Comparison of ENCODE assay signal across 1 cellular context in the genomic region with DNA sequence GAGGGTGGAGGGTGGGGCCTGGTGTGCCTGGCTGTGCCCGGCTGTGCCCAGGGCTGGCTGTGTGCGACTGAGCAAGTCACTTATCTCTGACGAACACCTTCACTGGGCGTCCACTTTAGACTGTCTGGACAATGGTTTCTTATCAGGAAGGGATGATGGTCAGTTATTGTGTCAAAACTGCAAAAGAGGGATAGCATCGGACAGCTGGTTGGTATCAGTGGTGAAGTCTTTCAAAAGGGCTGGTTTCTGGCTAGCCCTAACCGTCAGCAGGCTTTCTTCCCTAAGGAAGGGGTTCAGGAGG.
TF ChIP-seq lines count a peak whose summit lies in the region.

No MANE protein-coding gene starts in this region.

TF ChIP-seq in K562, 482 proteins besides CTCF, POLR2A, EP300 and RAD21 (continued from another document and continues in another):
- TF ChIP-seq, protein P1, sequence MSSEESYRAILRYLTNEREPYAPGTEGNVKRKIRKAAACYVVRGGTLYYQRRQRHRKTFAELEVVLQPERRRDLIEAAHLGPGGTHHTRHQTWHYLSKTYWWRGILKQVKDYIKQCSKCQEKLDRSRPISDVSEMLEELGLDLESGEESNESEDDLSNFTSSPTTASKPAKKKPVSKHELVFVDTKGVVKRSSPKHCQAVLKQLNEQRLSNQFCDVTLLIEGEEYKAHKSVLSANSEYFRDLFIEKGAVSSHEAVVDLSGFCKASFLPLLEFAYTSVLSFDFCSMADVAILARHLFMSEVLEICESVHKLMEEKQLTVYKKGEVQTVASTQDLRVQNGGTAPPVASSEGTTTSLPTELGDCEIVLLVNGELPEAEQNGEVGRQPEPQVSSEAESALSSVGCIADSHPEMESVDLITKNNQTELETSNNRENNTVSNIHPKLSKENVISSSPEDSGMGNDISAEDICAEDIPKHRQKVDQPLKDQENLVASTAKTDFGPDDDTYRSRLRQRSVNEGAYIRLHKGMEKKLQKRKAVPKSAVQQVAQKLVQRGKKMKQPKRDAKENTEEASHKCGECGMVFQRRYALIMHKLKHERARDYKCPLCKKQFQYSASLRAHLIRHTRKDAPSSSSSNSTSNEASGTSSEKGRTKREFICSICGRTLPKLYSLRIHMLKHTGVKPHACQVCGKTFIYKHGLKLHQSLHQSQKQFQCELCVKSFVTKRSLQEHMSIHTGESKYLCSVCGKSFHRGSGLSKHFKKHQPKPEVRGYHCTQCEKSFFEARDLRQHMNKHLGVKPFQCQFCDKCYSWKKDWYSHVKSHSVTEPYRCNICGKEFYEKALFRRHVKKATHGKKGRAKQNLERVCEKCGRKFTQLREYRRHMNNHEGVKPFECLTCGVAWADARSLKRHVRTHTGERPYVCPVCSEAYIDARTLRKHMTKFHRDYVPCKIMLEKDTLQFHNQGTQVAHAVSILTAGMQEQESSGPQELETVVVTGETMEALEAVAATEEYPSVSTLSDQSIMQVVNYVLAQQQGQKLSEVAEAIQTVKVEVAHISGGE (CRISPR knock-in tag; IDR thresholded peaks at IDR 0.05), result peak in 1 of 3 experiments; percentile 74; a peak in 2 of 6 replicates
- no peak for TF ChIP-seq BRF1 (IDR thresholded peaks at IDR 0.05; ENCODE audit: borderline replicate concordance, extremely low read depth, insufficient read length)
- TF ChIP-seq, protein P2, sequence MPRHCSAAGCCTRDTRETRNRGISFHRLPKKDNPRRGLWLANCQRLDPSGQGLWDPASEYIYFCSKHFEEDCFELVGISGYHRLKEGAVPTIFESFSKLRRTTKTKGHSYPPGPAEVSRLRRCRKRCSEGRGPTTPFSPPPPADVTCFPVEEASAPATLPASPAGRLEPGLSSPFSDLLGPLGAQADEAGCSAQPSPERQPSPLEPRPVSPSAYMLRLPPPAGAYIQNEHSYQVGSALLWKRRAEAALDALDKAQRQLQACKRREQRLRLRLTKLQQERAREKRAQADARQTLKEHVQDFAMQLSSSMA (CRISPR knock-in tag; IDR thresholded peaks at IDR 0.05), result no peak
- TF ChIP-seq ZNF347 (CRISPR knock-in tag; IDR thresholded peaks at IDR 0.05; ENCODE audit: low read depth), result no peak
- no peak for TF ChIP-seq SRSF7 (optimal IDR thresholded peaks at IDR 0.05; ENCODE audit: low read depth, low read length)
- TF ChIP-seq, protein P3, sequence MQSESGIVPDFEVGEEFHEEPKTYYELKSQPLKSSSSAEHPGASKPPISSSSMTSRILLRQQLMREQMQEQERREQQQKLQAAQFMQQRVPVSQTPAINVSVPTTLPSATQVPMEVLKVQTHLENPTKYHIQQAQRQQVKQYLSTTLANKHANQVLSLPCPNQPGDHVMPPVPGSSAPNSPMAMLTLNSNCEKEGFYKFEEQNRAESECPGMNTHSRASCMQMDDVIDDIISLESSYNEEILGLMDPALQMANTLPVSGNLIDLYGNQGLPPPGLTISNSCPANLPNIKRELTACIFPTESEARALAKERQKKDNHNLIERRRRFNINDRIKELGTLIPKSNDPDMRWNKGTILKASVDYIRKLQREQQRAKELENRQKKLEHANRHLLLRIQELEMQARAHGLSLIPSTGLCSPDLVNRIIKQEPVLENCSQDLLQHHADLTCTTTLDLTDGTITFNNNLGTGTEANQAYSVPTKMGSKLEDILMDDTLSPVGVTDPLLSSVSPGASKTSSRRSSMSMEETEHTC (IDR thresholded peaks at IDR 0.05), result no peak
- no peak for TF ChIP-seq ZNF354B (CRISPR knock-in tag; IDR thresholded peaks at IDR 0.05)
- no peak for TF ChIP-seq HMG20A (CRISPR knock-in tag; conservative IDR thresholded peaks at IDR 0.05)
- TF ChIP-seq TRIM24 (IDR thresholded peaks at IDR 0.05), result peak; percentile 69 to 84
- TF ChIP-seq STAT5B (CRISPR knock-in tag; IDR thresholded peaks at IDR 0.05), result no peak
- no peak for TF ChIP-seq ARHGAP35 (IDR thresholded peaks at IDR 0.05; ENCODE audit: partially characterized antibody)
- TF ChIP-seq TFAM (CRISPR knock-in tag; conservative IDR thresholded peaks at IDR 0.05), result no peak
- TF ChIP-seq TCF7 (IDR thresholded peaks at IDR 0.05; ENCODE audit: borderline replicate concordance), result no peak
- TF ChIP-seq, protein P4, sequence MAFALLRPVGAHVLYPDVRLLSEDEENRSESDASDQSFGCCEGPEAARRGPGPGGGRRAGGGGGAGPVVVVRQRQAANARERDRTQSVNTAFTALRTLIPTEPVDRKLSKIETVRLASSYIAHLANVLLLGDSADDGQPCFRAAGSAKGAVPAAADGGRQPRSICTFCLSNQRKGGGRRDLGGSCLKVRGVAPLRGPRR (CRISPR knock-in tag; IDR thresholded peaks at IDR 0.05), result no peak
- no peak for TF ChIP-seq ZNF121 (CRISPR knock-in tag; conservative IDR thresholded peaks at IDR 0.05)
- no peak for TF ChIP-seq COPS2 (conservative IDR thresholded peaks at IDR 0.05)
- TF ChIP-seq, protein P5, sequence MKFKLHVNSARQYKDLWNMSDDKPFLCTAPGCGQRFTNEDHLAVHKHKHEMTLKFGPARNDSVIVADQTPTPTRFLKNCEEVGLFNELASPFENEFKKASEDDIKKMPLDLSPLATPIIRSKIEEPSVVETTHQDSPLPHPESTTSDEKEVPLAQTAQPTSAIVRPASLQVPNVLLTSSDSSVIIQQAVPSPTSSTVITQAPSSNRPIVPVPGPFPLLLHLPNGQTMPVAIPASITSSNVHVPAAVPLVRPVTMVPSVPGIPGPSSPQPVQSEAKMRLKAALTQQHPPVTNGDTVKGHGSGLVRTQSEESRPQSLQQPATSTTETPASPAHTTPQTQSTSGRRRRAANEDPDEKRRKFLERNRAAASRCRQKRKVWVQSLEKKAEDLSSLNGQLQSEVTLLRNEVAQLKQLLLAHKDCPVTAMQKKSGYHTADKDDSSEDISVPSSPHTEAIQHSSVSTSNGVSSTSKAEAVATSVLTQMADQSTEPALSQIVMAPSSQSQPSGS (CRISPR knock-in tag; IDR thresholded peaks at IDR 0.05), result no peak
- TF ChIP-seq SNIP1 (IDR thresholded peaks at IDR 0.05; ENCODE audit: low read depth), result no peak
- TF ChIP-seq WHSC1 (IDR thresholded peaks at IDR 0.05; ENCODE audit: low read length), result no peak
- TF ChIP-seq, protein P6, sequence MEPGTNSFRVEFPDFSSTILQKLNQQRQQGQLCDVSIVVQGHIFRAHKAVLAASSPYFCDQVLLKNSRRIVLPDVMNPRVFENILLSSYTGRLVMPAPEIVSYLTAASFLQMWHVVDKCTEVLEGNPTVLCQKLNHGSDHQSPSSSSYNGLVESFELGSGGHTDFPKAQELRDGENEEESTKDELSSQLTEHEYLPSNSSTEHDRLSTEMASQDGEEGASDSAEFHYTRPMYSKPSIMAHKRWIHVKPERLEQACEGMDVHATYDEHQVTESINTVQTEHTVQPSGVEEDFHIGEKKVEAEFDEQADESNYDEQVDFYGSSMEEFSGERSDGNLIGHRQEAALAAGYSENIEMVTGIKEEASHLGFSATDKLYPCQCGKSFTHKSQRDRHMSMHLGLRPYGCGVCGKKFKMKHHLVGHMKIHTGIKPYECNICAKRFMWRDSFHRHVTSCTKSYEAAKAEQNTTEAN (CRISPR knock-in tag; IDR thresholded peaks at IDR 0.05), result no peak
- peak; percentile 83 for TF ChIP-seq GATA2 (CRISPR knock-in tag; IDR thresholded peaks at IDR 0.05)
- TF ChIP-seq, protein P7, sequence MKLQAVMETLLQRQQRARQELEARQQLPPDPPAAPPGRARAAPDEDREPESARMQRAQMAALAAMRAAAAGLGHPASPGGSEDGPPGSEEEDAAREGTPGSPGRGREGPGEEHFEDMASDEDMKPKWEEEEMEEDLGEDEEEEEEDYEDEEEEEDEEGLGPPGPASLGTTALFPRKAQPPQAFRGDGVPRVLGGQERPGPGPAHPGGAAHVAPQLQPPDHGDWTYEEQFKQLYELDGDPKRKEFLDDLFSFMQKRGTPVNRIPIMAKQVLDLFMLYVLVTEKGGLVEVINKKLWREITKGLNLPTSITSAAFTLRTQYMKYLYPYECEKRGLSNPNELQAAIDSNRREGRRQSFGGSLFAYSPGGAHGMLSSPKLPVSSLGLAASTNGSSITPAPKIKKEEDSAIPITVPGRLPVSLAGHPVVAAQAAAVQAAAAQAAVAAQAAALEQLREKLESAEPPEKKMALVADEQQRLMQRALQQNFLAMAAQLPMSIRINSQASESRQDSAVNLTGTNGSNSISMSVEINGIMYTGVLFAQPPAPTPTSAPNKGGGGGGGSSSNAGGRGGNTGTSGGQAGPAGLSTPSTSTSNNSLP (IDR thresholded peaks at IDR 0.05; ENCODE audit: borderline replicate concordance, low read depth, low read length), result no peak
- TF ChIP-seq, protein P8, sequence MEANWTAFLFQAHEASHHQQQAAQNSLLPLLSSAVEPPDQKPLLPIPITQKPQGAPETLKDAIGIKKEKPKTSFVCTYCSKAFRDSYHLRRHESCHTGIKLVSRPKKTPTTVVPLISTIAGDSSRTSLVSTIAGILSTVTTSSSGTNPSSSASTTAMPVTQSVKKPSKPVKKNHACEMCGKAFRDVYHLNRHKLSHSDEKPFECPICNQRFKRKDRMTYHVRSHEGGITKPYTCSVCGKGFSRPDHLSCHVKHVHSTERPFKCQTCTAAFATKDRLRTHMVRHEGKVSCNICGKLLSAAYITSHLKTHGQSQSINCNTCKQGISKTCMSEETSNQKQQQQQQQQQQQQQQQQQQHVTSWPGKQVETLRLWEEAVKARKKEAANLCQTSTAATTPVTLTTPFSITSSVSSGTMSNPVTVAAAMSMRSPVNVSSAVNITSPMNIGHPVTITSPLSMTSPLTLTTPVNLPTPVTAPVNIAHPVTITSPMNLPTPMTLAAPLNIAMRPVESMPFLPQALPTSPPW (CRISPR knock-in tag; IDR thresholded peaks at IDR 0.05), result peak; percentile 58
- no peak for TF ChIP-seq TRIM28 (IDR thresholded peaks at IDR 0.05)
- TF ChIP-seq RB1 (IDR thresholded peaks at IDR 0.05; ENCODE audit: low read depth), result no peak
- TF ChIP-seq RHOXF2B (CRISPR knock-in tag; conservative IDR thresholded peaks at IDR 0.05), result no peak
- peak in 1 of 2 experiments; percentile 20; a peak in 1 of 4 replicates for TF ChIP-seq MAZ (CRISPR knock-in tag; conservative IDR thresholded peaks at IDR 0.05 in 1 of 2, IDR thresholded peaks at IDR 0.05 in 1 of 2)
- TF ChIP-seq ZNF77 (CRISPR knock-in tag; IDR thresholded peaks at IDR 0.05), result no peak
- no peak for TF ChIP-seq SLC30A9 (CRISPR knock-in tag; IDR thresholded peaks at IDR 0.05)
- no peak for TF ChIP-seq GABPB2 (CRISPR knock-in tag; conservative IDR thresholded peaks at IDR 0.05)
- TF ChIP-seq NCOA4 (IDR thresholded peaks at IDR 0.05; ENCODE audit: partially characterized antibody), result no peak
- TF ChIP-seq, protein P9, sequence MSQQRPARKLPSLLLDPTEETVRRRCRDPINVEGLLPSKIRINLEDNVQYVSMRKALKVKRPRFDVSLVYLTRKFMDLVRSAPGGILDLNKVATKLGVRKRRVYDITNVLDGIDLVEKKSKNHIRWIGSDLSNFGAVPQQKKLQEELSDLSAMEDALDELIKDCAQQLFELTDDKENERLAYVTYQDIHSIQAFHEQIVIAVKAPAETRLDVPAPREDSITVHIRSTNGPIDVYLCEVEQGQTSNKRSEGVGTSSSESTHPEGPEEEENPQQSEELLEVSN (IDR thresholded peaks at IDR 0.05; ENCODE audit: borderline replicate concordance in 1 of 2, extremely low read depth in 1 of 2, insufficient read depth in 1 of 2, insufficient read length in 1 of 2, low read depth in 1 of 2, low read length in 1 of 2, poor library complexity in 1 of 2, severe bottlenecking in 1 of 2), result no peak
- no peak for TF ChIP-seq ZNF197 (CRISPR knock-in tag; IDR thresholded peaks at IDR 0.05; ENCODE audit: low read depth)
- peak; percentile 79 for TF ChIP-seq FOXM1 (IDR thresholded peaks at IDR 0.05; ENCODE audit: low read depth)
- TF ChIP-seq FOXM1 (CRISPR knock-in tag; IDR thresholded peaks at IDR 0.05; ENCODE audit: low read depth), result no peak
- no peak for TF ChIP-seq ZZZ3 (IDR thresholded peaks at IDR 0.05)
- TF ChIP-seq KLF10 (CRISPR knock-in tag; IDR thresholded peaks at IDR 0.05), result no peak
- TF ChIP-seq ATF1 (CRISPR knock-in tag; IDR thresholded peaks at IDR 0.05), result no peak
- TF ChIP-seq ATF1 (tag; IDR thresholded peaks at IDR 0.05), result peak; percentile 62
- no peak for TF ChIP-seq ZNF444 (CRISPR knock-in tag; IDR thresholded peaks at IDR 0.05)
- no peak for TF ChIP-seq HMG20B (CRISPR knock-in tag; IDR thresholded peaks at IDR 0.05)
- TF ChIP-seq, protein P10, sequence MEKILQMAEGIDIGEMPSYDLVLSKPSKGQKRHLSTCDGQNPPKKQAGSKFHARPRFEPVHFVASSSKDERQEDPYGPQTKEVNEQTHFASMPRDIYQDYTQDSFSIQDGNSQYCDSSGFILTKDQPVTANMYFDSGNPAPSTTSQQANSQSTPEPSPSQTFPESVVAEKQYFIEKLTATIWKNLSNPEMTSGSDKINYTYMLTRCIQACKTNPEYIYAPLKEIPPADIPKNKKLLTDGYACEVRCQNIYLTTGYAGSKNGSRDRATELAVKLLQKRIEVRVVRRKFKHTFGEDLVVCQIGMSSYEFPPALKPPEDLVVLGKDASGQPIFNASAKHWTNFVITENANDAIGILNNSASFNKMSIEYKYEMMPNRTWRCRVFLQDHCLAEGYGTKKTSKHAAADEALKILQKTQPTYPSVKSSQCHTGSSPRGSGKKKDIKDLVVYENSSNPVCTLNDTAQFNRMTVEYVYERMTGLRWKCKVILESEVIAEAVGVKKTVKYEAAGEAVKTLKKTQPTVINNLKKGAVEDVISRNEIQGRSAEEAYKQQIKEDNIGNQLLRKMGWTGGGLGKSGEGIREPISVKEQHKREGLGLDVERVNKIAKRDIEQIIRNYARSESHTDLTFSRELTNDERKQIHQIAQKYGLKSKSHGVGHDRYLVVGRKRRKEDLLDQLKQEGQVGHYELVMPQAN (IDR thresholded peaks at IDR 0.05; ENCODE audit: borderline replicate concordance), result no peak
- no peak for TF ChIP-seq RBM39 (optimal IDR thresholded peaks at IDR 0.05; ENCODE audit: low read depth, low read length)
- no peak for TF ChIP-seq SP1 (CRISPR knock-in tag; IDR thresholded peaks at IDR 0.05)
- TF ChIP-seq, protein P11, sequence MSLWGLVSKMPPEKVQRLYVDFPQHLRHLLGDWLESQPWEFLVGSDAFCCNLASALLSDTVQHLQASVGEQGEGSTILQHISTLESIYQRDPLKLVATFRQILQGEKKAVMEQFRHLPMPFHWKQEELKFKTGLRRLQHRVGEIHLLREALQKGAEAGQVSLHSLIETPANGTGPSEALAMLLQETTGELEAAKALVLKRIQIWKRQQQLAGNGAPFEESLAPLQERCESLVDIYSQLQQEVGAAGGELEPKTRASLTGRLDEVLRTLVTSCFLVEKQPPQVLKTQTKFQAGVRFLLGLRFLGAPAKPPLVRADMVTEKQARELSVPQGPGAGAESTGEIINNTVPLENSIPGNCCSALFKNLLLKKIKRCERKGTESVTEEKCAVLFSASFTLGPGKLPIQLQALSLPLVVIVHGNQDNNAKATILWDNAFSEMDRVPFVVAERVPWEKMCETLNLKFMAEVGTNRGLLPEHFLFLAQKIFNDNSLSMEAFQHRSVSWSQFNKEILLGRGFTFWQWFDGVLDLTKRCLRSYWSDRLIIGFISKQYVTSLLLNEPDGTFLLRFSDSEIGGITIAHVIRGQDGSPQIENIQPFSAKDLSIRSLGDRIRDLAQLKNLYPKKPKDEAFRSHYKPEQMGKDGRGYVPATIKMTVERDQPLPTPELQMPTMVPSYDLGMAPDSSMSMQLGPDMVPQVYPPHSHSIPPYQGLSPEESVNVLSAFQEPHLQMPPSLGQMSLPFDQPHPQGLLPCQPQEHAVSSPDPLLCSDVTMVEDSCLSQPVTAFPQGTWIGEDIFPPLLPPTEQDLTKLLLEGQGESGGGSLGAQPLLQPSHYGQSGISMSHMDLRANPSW (CRISPR knock-in tag; IDR thresholded peaks at IDR 0.05), result no peak
